27 cellular contexts compared by ENCODE assay signal in genomic region chr15:58268746-58269145, GRCh38.
DNase-seq lines count a peak whose midpoint lies in the region; ATAC-seq, FAIRE-seq and TF ChIP-seq lines count a peak whose summit lies in the region.
"Had no signal": no experiment of that assay in that cellular context is flagged by ENCODE, and none has a peak within 500 bp of the region (broad histone marks: within the 10 kb centered on the region; RNA-seq: fewer than 3 reads in every experiment).

No MANE protein-coding gene starts in this region.

- H3K4ac ChIP-seq in trophoblast cell (ENCODE audit: low read depth, low read length): no peak overlapping the region

- no peaks in the 10 kb centered on the region for H3K9me2 ChIP-seq in MM.1S (replicated peaks; ENCODE audit: insufficient read depth, low read length)

- no peak overlapping the region for H3K18ac ChIP-seq in trophoblast cell (ENCODE audit: low read length)

- H4K91ac ChIP-seq in trophoblast cell (ENCODE audit: low read depth, low read length): no peak overlapping the region

- no peak overlapping the region for H3K23ac ChIP-seq in trophoblast cell (ENCODE audit: low read length)

- H2BK12ac ChIP-seq in trophoblast cell (ENCODE audit: low read length): no peak overlapping the region

- no peak overlapping the region for H3K9ac ChIP-seq in MM.1S (ENCODE audit: low read length)
- no peak overlapping the region for H3K9ac ChIP-seq in trophoblast cell (ENCODE audit: low read length)

- DNase-seq in A549 (ENCODE audit: low read depth in 1 of 2, low spot score in 1 of 2): no peak
- DNase-seq in MM.1S: peak; percentile 27
- DNase-seq in trophoblast cell: peak; percentile 65 to 83
- no peak for DNase-seq in nephron progenitor cell
- no peak for DNase-seq in kidney glomerular epithelial cell (lab: John Stamatoyannopoulos, UW)
- DNase-seq: AML-193; CD8-positive, alpha-beta T cell; DMS 273 treated with DMSO at 0.1 percent for 48 hours; DND-41; IMR-90; KG1; NCI-H1092; NCI-H1417 treated with DMSO at 0.1 percent for 48 hours; NCI-H187; NCI-H2081 treated with DMSO at 0.1 percent for 48 hours; NCI-H2171; NCI-H226; NCI-H510A; NCI-H69; SHP77 had no signal

- H3K27ac ChIP-seq in A549 (no peak overlapping the region), MM.1S (ENCODE audit: low read length) (peak overlapping the region; percentile 53; the same call in 1 of the 2 replicates), trophoblast cell (ENCODE audit: low read depth, low read length) (no peak overlapping the region)
- H3K27ac ChIP-seq: C4-2B, RWPE1 had no signal

- H3K27me3 ChIP-seq in MM.1S (replicated peaks; ENCODE audit: insufficient read depth, low read length) (no peaks in the 10 kb centered on the region), trophoblast cell (ENCODE audit: insufficient read depth, low read length) (no peaks in the 10 kb centered on the region)

- H2AFZ ChIP-seq in MM.1S (ENCODE audit: low read length) (no peak overlapping the region), trophoblast cell (ENCODE audit: insufficient read depth, low read length, poor library complexity) (no peak overlapping the region)

- H3K9me3 Mint-ChIP-seq in nephron progenitor cell: peaks cover 24% of the 10 kb centered on the region

- H2AK5ac ChIP-seq in trophoblast cell (ENCODE audit: low read length): no peak overlapping the region

- H3K4me1 ChIP-seq in A549 (no peaks in the 10 kb centered on the region), MM.1S (ENCODE audit: low read length) (peaks cover 28% of the 10 kb centered on the region), trophoblast cell (ENCODE audit: control insufficient read depth in 1 of 2, insufficient read depth in 2 of 2, low read length in 2 of 2) (peaks cover 4 to 7% of the 10 kb centered on the region in 2 experiments)

- H4K12ac ChIP-seq in trophoblast cell (ENCODE audit: low read depth, low read length): no peak overlapping the region

- H3K27ac Mint-ChIP-seq in nephron progenitor cell: no peak overlapping the region
- H3K27ac Mint-ChIP-seq: CD8-positive, alpha-beta T cell had no signal

- peak; percentile 39 for FAIRE-seq in A549 (lab: Jason Lieb, UNC)
- FAIRE-seq: GM19239 had no signal

- CTCF ChIA-PET in A549 (lab: Yijun Ruan, JAX): interaction anchor here (0.6 to 3.5 kb wide), 4 partner anchors 10 to 596 kb away, joined by 3 to 20 read pairs (median 4); no protein-coding TSS in a partner anchor

- H3K36me3 ChIP-seq in MM.1S (replicated peaks; ENCODE audit: insufficient read depth, low read length) (no peaks in the 10 kb centered on the region), trophoblast cell (ENCODE audit: control insufficient read depth in 1 of 2, insufficient read depth in 2 of 2, low read length in 2 of 2) (peaks cover 0 to 4% of the 10 kb centered on the region in 2 experiments)

- TF ChIP-seq RAD21 in A549 (conservative IDR thresholded peaks at IDR 0.05 in 1 of 2, IDR thresholded peaks at IDR 0.05 in 1 of 2): no peak

- no peak for ATAC-seq in A549
- peak; percentile 47 for ATAC-seq in esophagus mucosa
- no peak for ATAC-seq in HG02610 (IDR thresholded peaks at IDR 0.05; ENCODE audit: unreplicated experiment)
- ATAC-seq in HG03175 (IDR thresholded peaks at IDR 0.05; ENCODE audit: unreplicated experiment): no peak
- ATAC-seq: CD8-positive, alpha-beta T cell; Panc1 had no signal

- H3K36me3 Mint-ChIP-seq in nephron progenitor cell (ENCODE audit: low read depth): peaks cover 13% of the 10 kb centered on the region
- H3K36me3 Mint-ChIP-seq: CD8-positive, alpha-beta T cell had no signal

- WGBS in A549 (ENCODE audit: missing lambda C conversion rate): 73% methylated on average over 3 of the region's 3 CpGs
- WGBS in trophoblast cell (ENCODE audit: extremely low coverage, insufficient coverage, insufficient read length): no CpG with 5 or more reads among the region's 3 CpGs

- no peaks in the 10 kb centered on the region for H3K79me2 ChIP-seq in MM.1S (ENCODE audit: low read length)
- H3K79me2 ChIP-seq in trophoblast cell (ENCODE audit: control insufficient read depth, insufficient read depth, low read length, poor library complexity): no peaks in the 10 kb centered on the region

- H3K4me3 ChIP-seq in A549: no peak overlapping the region
- H3K4me3 ChIP-seq in MM.1S (ENCODE audit: low read length): no peak overlapping the region
- no peak overlapping the region for H3K4me3 ChIP-seq in trophoblast cell (ENCODE audit: low read depth, low read length)

- H4K20me1 ChIP-seq in MM.1S (ENCODE audit: insufficient read depth, low read length): no peaks in the 10 kb centered on the region

- H3K9me3 ChIP-seq in A549: peaks cover 28% of the 10 kb centered on the region
- no peaks in the 10 kb centered on the region for H3K9me3 ChIP-seq in MM.1S (replicated peaks; ENCODE audit: insufficient read depth, low read length)
- peaks cover 4% of the 10 kb centered on the region for H3K9me3 ChIP-seq in trophoblast cell (ENCODE audit: insufficient read depth, low read depth, low read length)

- H3F3A ChIP-seq in MM.1S (ENCODE audit: insufficient read depth, low read length): peaks cover 5% of the 10 kb centered on the region; the same call in 1 of the 2 replicates

- H3K79me1 ChIP-seq in trophoblast cell (ENCODE audit: low read length): no peaks in the 10 kb centered on the region

- POLR2A ChIA-PET in A549 (lab: Yijun Ruan, JAX): no interaction called here

- no peak for TF ChIP-seq EP300 in A549 (IDR thresholded peaks at IDR 0.05)

- H2BK120ac ChIP-seq in trophoblast cell (ENCODE audit: insufficient read depth, low read length, poor library complexity): no peak overlapping the region

- no peak overlapping the region for H2BK5ac ChIP-seq in trophoblast cell (ENCODE audit: low read depth, low read length, poor library complexity)

- no peak overlapping the region for H3K14ac ChIP-seq in trophoblast cell (ENCODE audit: low read length)

- TF ChIP-seq CTCF in A549 (IDR thresholded peaks at IDR 0.05) (no peak), MM.1S (IDR thresholded peaks at IDR 0.05; ENCODE audit: low read length) (no peak), nephron progenitor cell (IDR thresholded peaks at IDR 0.05) (no peak)

- no peak for TF ChIP-seq POLR2A in A549 (IDR thresholded peaks at IDR 0.05; ENCODE audit: low read length)

- H3K27me3 Mint-ChIP-seq in nephron progenitor cell (ENCODE audit: low read depth, poor library complexity): peaks cover 9% of the 10 kb centered on the region

- no peak overlapping the region for H3K4me3 Mint-ChIP-seq in nephron progenitor cell
- H3K4me3 Mint-ChIP-seq: CD8-positive, alpha-beta T cell had no signal

- H3K4me2 ChIP-seq in A549: no peak overlapping the region
- peak overlapping the region; percentile 18; the same call in 1 of the 2 replicates for H3K4me2 ChIP-seq in MM.1S (ENCODE audit: low read depth, low read length)
- H3K4me2 ChIP-seq in trophoblast cell (ENCODE audit: low read length): no peak overlapping the region

- no peak overlapping the region for H4K8ac ChIP-seq in trophoblast cell (ENCODE audit: low read depth, low read length)

- H3K4me1 Mint-ChIP-seq in nephron progenitor cell: peaks cover 9% of the 10 kb centered on the region

TF ChIP-seq in A549, 52 proteins besides CTCF, POLR2A, EP300 and RAD21:
- TF ChIP-seq PHF8 (IDR thresholded peaks at IDR 0.05; ENCODE audit: borderline replicate concordance, low read depth) (no peak), RARB (CRISPR knock-in tag; IDR thresholded peaks at IDR 0.05) (no peak), PBX3 (IDR thresholded peaks at IDR 0.05) (no peak), HOXB5 (CRISPR knock-in tag; IDR thresholded peaks at IDR 0.05) (no peak), FOSB (CRISPR knock-in tag; IDR thresholded peaks at IDR 0.05) (no peak), CHD4 (IDR thresholded peaks at IDR 0.05; ENCODE audit: borderline replicate concordance) (no peak), BHLHE40 (IDR thresholded peaks at IDR 0.05; ENCODE audit: low read depth, low read length) (no peak), USF2 (IDR thresholded peaks at IDR 0.05) (no peak), FOSL2 (IDR thresholded peaks at IDR 0.05) (no peak), FOSL2 (CRISPR knock-in tag; IDR thresholded peaks at IDR 0.05) (no peak), KDM1A (IDR thresholded peaks at IDR 0.05; ENCODE audit: low read depth) (no peak), NFE2L2 (conservative IDR thresholded peaks at IDR 0.05; ENCODE audit: low read length) (no peak), SREBF2 (IDR thresholded peaks at IDR 0.05) (no peak), FOXS1 (CRISPR knock-in tag; IDR thresholded peaks at IDR 0.05) (no peak), BCL3 (IDR thresholded peaks at IDR 0.05) (no peak)

Comparison
In these comparisons a context has a peak if more than half of its experiments do, and no peak if none do; other contexts are left out.
1. DNase-seq: peak in MM.1S (single experiment) and trophoblast cell (2 of 2); none in A549 (0 of 2), nephron progenitor cell (single experiment) and kidney glomerular epithelial cell (single experiment).